In the genomic region with DNA sequence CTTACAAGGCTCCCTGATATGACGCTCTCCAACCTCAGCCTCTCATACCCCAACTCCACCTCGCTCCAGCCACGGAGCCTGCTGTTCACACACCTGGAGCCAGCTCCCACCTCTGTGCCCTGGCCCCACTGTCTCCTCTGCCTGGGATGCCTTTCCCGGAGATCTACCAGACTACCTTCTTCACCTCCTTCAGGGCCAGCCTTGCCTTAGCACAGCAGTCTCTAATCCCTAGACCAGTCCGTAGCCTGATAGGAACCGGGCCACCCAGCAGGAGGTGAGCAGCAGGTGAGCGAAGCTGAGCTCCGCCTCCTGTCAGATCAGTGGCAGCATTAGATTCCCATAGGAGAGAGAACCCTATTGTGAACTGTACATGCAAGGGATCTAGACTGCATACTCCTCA, we compare ENCODE assay signal across 29 cellular contexts. TPM values are rescaled to one million over a fixed set of nuclear protein-coding genes. Genes with fewer than 3 reads are reported as not detected.
A peak's percentile ranks its signal among the peaks of the same experiment; 100 is the strongest.
DNase-seq lines count a peak whose midpoint lies in the region; ATAC-seq and TF ChIP-seq lines count a peak whose summit lies in the region.
"Had no signal": no experiment of that assay in that cellular context is flagged by ENCODE, and none has a peak within 500 bp of the region (broad histone marks: within the 10 kb centered on the region; RNA-seq: fewer than 3 reads in every experiment).

No MANE protein-coding gene starts in this region.

- H3K9me3 Mint-ChIP-seq in endodermal cell = peaks cover 12% of the 10 kb centered on the region

- ATAC-seq in HG02884 (IDR thresholded peaks at IDR 0.05; ENCODE audit: unreplicated experiment) = no peak
- ATAC-seq: GM12878 had no signal

- H3K27me3 ChIP-seq in WERI-Rb-1 (ENCODE audit: insufficient read depth, low read depth, severe bottlenecking) = no peaks in the 10 kb centered on the region
- H3K27me3 ChIP-seq in endodermal cell (ENCODE audit: control insufficient read depth, insufficient read depth, low read length, poor library complexity, severe bottlenecking) = no peaks in the 10 kb centered on the region
- H3K27me3 ChIP-seq in stomach = no peaks in the 10 kb centered on the region
- H3K27me3 ChIP-seq: BE2C, BLaER1 had no signal

- no peaks in the 10 kb centered on the region for H3K27me3 Mint-ChIP-seq in endodermal cell (ENCODE audit: insufficient read depth)

- no peak for TF ChIP-seq EP300 in stomach (IDR thresholded peaks at IDR 0.05)

- no peak for TF ChIP-seq POLR2A in stomach (IDR thresholded peaks at IDR 0.05)

- no peak overlapping the region for H3K4me3 Mint-ChIP-seq in endodermal cell
- H3K4me3 Mint-ChIP-seq: CD14-positive monocyte; CD4-positive, alpha-beta memory T cell; CD4-positive, CD25-positive, alpha-beta regulatory T cell; CD8-positive, alpha-beta memory T cell had no signal

- peaks cover 4% of the 10 kb centered on the region for H3K4me1 Mint-ChIP-seq in endodermal cell
- H3K4me1 Mint-ChIP-seq: CD4-positive, alpha-beta memory T cell; CD8-positive, alpha-beta memory T cell had no signal

- no peaks in the 10 kb centered on the region for H3K36me3 ChIP-seq in WERI-Rb-1
- H3K36me3 ChIP-seq in endodermal cell (ENCODE audit: control insufficient read depth, insufficient read depth, low read length) = no peaks in the 10 kb centered on the region
- no peaks in the 10 kb centered on the region for H3K36me3 ChIP-seq in stomach
- H3K36me3 ChIP-seq: BE2C, BLaER1 had no signal

- H3K27ac ChIP-seq in WERI-Rb-1 (no peak overlapping the region), endodermal cell (ENCODE audit: low read depth, low read length) (no peak overlapping the region), stomach (no peak overlapping the region)
- H3K27ac ChIP-seq: BLaER1 had no signal

- H3K9ac ChIP-seq in endodermal cell (ENCODE audit: extremely low read depth, low read length, poor library complexity, severe bottlenecking) = no peak overlapping the region
- H3K9ac ChIP-seq: BLaER1 had no signal

- WGBS in endodermal cell (ENCODE audit: insufficient coverage in 1 of 2, insufficient read length in 1 of 2), 2 experiments = 83 to 85% methylated on average over 6 to 8 of the region's 8 CpGs
- WGBS in stomach, 5 donors = 54 to 66% (median 60%) methylated on average over 8 of the region's 8 CpGs

- H3K4me3 ChIP-seq in WERI-Rb-1 (ENCODE audit: low read depth, low read length) = no peak overlapping the region
- H3K4me3 ChIP-seq in endodermal cell (ENCODE audit: low read length) = no peak overlapping the region
- H3K4me3 ChIP-seq in stomach = no peak overlapping the region
- H3K4me3 ChIP-seq: BLaER1, GM12878 had no signal

- peak; percentile 24 for DNase-seq in activated effector memory CD4-positive, alpha-beta T cell treated with anti-CD3 and anti-CD28 coated beads, Interleukin-2, amount 50 U/mL, for 16 hours
- DNase-seq in activated effector memory CD4-positive, alpha-beta T cell treated with Interleukin-2 at 50 U/mL for 16 hours = no peak
- DNase-seq in WERI-Rb-1 (peak; percentile 33), endodermal cell (peak; percentile 62), stomach (peak; percentile 28), HUDEP-2 (lab: John Stamatoyannopoulos, UW; ENCODE audit: unreplicated experiment in 76 of 76) (no peak), NCI-H345 treated with DMSO at 0.1 percent for 48 hours (lab: John Stamatoyannopoulos, UW; ENCODE audit: unreplicated experiment) (no peak)
- DNase-seq: 8988T; ACHN; BE2C; C1 segment of cervical spinal cord; CD4-positive, alpha-beta memory T cell; CD4-positive, CD25-positive, alpha-beta regulatory T cell; CD8-positive, alpha-beta memory T cell; COR-L47; DMS 273 treated with DMSO at 0.1 percent for 48 hours; DMS153; DMS79; DND-41; EL; GDM1 had no signal

- H3K36me3 Mint-ChIP-seq in endodermal cell (ENCODE audit: low read depth) = no peaks in the 10 kb centered on the region
- H3K36me3 Mint-ChIP-seq: CD14-positive monocyte; CD4-positive, alpha-beta memory T cell; CD4-positive, CD25-positive, alpha-beta regulatory T cell had no signal

- TF ChIP-seq CTCF in WERI-Rb-1 (IDR thresholded peaks at IDR 0.05; ENCODE audit: low read depth, low read length) (no peak), endodermal cell (conservative IDR thresholded peaks at IDR 0.05) (no peak), stomach (IDR thresholded peaks at IDR 0.05) (no peak)

- intact Hi-C loops in stomach (cut with DNase I; ENCODE audit: low total_unique reads) = no loop called here

- H3K4me1 ChIP-seq in endodermal cell (ENCODE audit: control insufficient read depth, insufficient read depth, low read length) (no peaks in the 10 kb centered on the region), stomach (peaks cover 0 to 10% (median 2%) of the 10 kb centered on the region in 4 donors)
- H3K4me1 ChIP-seq: BE2C, BLaER1 had no signal

- no peaks in the 10 kb centered on the region for H3K9me3 ChIP-seq in WERI-Rb-1 (ENCODE audit: severe bottlenecking)
- H3K9me3 ChIP-seq in endodermal cell (ENCODE audit: control insufficient read depth, low read length) = no peaks in the 10 kb centered on the region
- H3K9me3 ChIP-seq in stomach = no peaks in the 10 kb centered on the region
- H3K9me3 ChIP-seq: BE2C, BLaER1 had no signal

- no peak overlapping the region for H3K27ac Mint-ChIP-seq in endodermal cell
- H3K27ac Mint-ChIP-seq: CD14-positive monocyte; CD4-positive, alpha-beta memory T cell had no signal

RNA-seq across cellular contexts. Expression of gene SMURF1, which starts 23.2 kb away (rescaled TPM):
- total RNA-seq in endodermal cell (10 to 100 TPM; 31.6 to 38.1 TPM), stomach (10 to 100 TPM; 28.6 to 46.8 (median 36.5) TPM)
- 17.8 TPM for polyA plus RNA-seq in endodermal cell (2013, experiment 1 of 2)
- polyA plus RNA-seq in endodermal cell (2013, experiment 2 of 2) = 18.9 TPM
- 10 to 100 TPM in 1 of 3 donors, 1 to 10 TPM in 2; 8.0 to 14.8 (median 9.4) TPM for polyA plus RNA-seq in stomach

RNA-seq across cellular contexts. Expression of gene KPNA7, which starts 40.8 kb away (rescaled TPM):
- total RNA-seq in endodermal cell (not detected), stomach (1 to 10 TPM in 2 of 5 donors, not detected in 3; 1.5 to 4.5 TPM)
- not detected for polyA plus RNA-seq in endodermal cell (2013, experiment 1 of 2)
- not detected for polyA plus RNA-seq in endodermal cell (2013, experiment 2 of 2)
- 1 to 10 TPM in 1 of 3 donors, under 1 TPM in 2; 0.23 to 4.7 (median 0.62) TPM for polyA plus RNA-seq in stomach
- total RNA-seq: A673; CD4-positive, alpha-beta memory T cell; CD4-positive, CD25-positive, alpha-beta regulatory T cell; CD8-positive, alpha-beta memory T cell; Daoy; G401; GM12878 had no signal
- polyA plus RNA-seq: AG04450; CD14-positive monocyte; CD4-positive, alpha-beta memory T cell; CD4-positive, CD25-positive, alpha-beta regulatory T cell; CD8-positive, alpha-beta memory T cell had no signal

Comparison
In these comparisons a context has a peak if more than half of its experiments do, and no peak if none do; other contexts are left out.
1. DNase-seq: peak in activated effector memory CD4-positive, alpha-beta T cell treated with anti-CD3 and anti-CD28 coated beads, Interleukin-2, amount 50 U/mL, for 16 hours (single experiment), WERI-Rb-1 (single experiment), endodermal cell (single experiment) and stomach (single experiment); none in activated effector memory CD4-positive, alpha-beta T cell treated with Interleukin-2 at 50 U/mL for 16 hours (single experiment), HUDEP-2 (0 of 76) and NCI-H345 treated with DMSO at 0.1 percent for 48 hours (single experiment).